ENCODE assay signal across 18 cellular contexts in the genomic region with DNA sequence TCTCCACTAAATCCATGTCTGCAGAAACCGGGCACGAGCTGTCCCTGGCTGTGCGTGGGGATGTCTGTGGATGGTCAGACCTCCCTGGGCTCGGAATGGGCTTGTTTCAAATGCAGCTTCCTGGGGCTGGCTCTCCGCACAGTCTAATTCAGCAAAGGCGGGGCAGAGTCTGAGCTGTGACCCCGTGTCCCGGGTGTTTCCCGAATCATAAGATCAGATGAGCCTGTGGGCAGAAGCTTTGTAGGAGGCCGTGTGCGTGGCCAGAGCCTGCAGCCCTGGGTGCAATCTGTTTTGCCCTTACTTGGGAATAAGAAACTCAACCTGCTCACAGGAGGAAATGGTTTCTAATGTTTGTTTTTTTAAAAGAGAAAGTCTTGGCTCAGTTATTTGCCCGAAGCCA. TPM values are rescaled to one million over a fixed set of nuclear protein-coding genes. Genes with fewer than 3 reads are reported as not detected.
DNase-seq lines count a peak whose midpoint lies in the region; FAIRE-seq and TF ChIP-seq lines count a peak whose summit lies in the region.
"Had no signal": no experiment of that assay in that cellular context is flagged by ENCODE, and none has a peak within 500 bp of the region (broad histone marks: within the 10 kb centered on the region; RNA-seq: fewer than 3 reads in every experiment).

No MANE protein-coding gene starts in this region.

- 8 to 47% methylated on average over 12 of the region's 12 CpGs for WGBS in sigmoid colon, 2 donors

- H3K4me3 ChIP-seq in colonic mucosa (no peak overlapping the region), kidney (ENCODE audit: low read length in 2 of 2) (no peak overlapping the region), sigmoid colon (no peak overlapping the region)
- H3K4me3 ChIP-seq: vagina had no signal

- H3K4me1 ChIP-seq in colonic mucosa (no peaks in the 10 kb centered on the region), kidney (ENCODE audit: control insufficient read depth in 1 of 2, insufficient read depth in 1 of 2, low read depth in 1 of 2, low read length in 2 of 2) (peaks cover 2 to 4% of the 10 kb centered on the region in 2 donors), sigmoid colon (peaks cover 0 to 18% (median 14%) of the 10 kb centered on the region in 4 donors)

- intact Hi-C loops in colonic mucosa (cut with DNase I) = no loop called here
- intact Hi-C loops in kidney (cut with DNase I) = no loop called here
- intact Hi-C loops in sigmoid colon (cut with DNase I) = no loop called here

- no peaks in the 10 kb centered on the region for H3K36me3 ChIP-seq in colonic mucosa
- no peaks in the 10 kb centered on the region for H3K36me3 ChIP-seq in kidney (ENCODE audit: control insufficient read depth in 1 of 2, insufficient read depth in 2 of 2, low read length in 2 of 2)
- H3K36me3 ChIP-seq in sigmoid colon = no peaks in the 10 kb centered on the region
- H3K36me3 ChIP-seq: vagina had no signal

- TF ChIP-seq CTCF in colonic mucosa (IDR thresholded peaks at IDR 0.05) (no peak), kidney (IDR thresholded peaks at IDR 0.05; ENCODE audit: borderline replicate concordance, extremely low read depth, insufficient read depth) (no peak), sigmoid colon (IDR thresholded peaks at IDR 0.05) (no peak)

- peak overlapping the region; percentile 27 to 28 for H3K9ac ChIP-seq in colonic mucosa (ENCODE audit: low read depth in 2 of 2, low read length in 2 of 2)
- peak overlapping the region in 1 of 2 donors; percentile 34 for H3K9ac ChIP-seq in kidney (ENCODE audit: low read length in 2 of 2)

- peak in 1 of 2 donors; percentile 23 for TF ChIP-seq POLR2A in sigmoid colon (IDR thresholded peaks at IDR 0.05)

- DNase-seq in M059J (ENCODE audit: low read depth) (peak; percentile 87), colonic mucosa (peak; percentile 83), kidney (peak; percentile 84), sigmoid colon (peak; percentile 72), DMS 273 treated with DMSO at 0.1 percent for 48 hours (lab: John Stamatoyannopoulos, UW) (no peak), T-helper 1 cell (no peak), COLO668 (lab: John Stamatoyannopoulos, UW; ENCODE audit: unreplicated experiment) (no peak), iPS-NIHi7 (ENCODE audit: extremely low spot score) (no peak)
- DNase-seq: activated naive CD4-positive, alpha-beta T cell treated with anti-CD3 and anti-CD28 coated beads for 36 hours; GDM1; NCI-H1417; NCI-H446 treated with DMSO at 0.1 percent for 48 hours; OCI-M1; posterior cingulate gyrus; stimulated activated CD4-positive, alpha-beta T cell treated with anti-CD3 and anti-CD28 coated beads, Interleukin-4, amount 100 ng/mL, for 1 hour had no signal

- FAIRE-seq in kidney (lab: Jason Lieb, UNC) = no peak

- peak overlapping the region; percentile 54 for H3K27ac ChIP-seq in colonic mucosa
- no peak overlapping the region for H3K27ac ChIP-seq in kidney (ENCODE audit: low read depth in 2 of 2, low read length in 2 of 2)
- peak overlapping the region in 3 of 4 donors; percentile 39 to 77 (median 40) for H3K27ac ChIP-seq in sigmoid colon
- H3K27ac ChIP-seq: C4-2B, epithelial cell of prostate, vagina had no signal

- H3K9me3 ChIP-seq in colonic mucosa = no peaks in the 10 kb centered on the region
- H3K9me3 ChIP-seq in kidney (ENCODE audit: control insufficient read depth in 1 of 2, low read length in 2 of 2) = no peaks in the 10 kb centered on the region
- H3K9me3 ChIP-seq in sigmoid colon = no peaks in the 10 kb centered on the region
- H3K9me3 ChIP-seq: vagina had no signal

- TF ChIP-seq EP300 in sigmoid colon (IDR thresholded peaks at IDR 0.05) = no peak

- H3K27me3 ChIP-seq in colonic mucosa (no peaks in the 10 kb centered on the region), sigmoid colon (no peaks in the 10 kb centered on the region)
- H3K27me3 ChIP-seq: vagina had no signal

RNA-seq across cellular contexts. Expression of a gene that starts 13.9 kb away (rescaled TPM):
- total RNA-seq in M059J (2014; rRNA removed; shearing (Covaris generic)) = 38.0 and 69.7 TPM in 2 replicates
- total RNA-seq in colonic mucosa (100 to 1,000 TPM; 197 to 215 TPM), kidney (69.4 TPM), sigmoid colon (10 to 100 TPM; 43.2 to 52.5 (median 45.4) TPM)
- polyA plus RNA-seq in kidney (ENCODE audit: insufficient read depth, low read depth, low replicate concordance) (43.9 TPM), sigmoid colon (100 to 1,000 TPM in 2 of 3 donors, 10 to 100 TPM in 1; 90.1 to 151 (median 150) TPM)

RNA-seq across cellular contexts. Expression of a gene that starts 18.0 kb away (rescaled TPM):
- total RNA-seq in M059J (2014; rRNA removed; shearing (Covaris generic)) = 186 and 200 TPM in 2 replicates
- total RNA-seq in colonic mucosa (100 to 1,000 TPM; 407 to 409 TPM), kidney (526 TPM), sigmoid colon (100 to 1,000 TPM; 581 to 711 (median 629) TPM)
- polyA plus RNA-seq in kidney (ENCODE audit: insufficient read depth, low read depth, low replicate concordance) (580 TPM), sigmoid colon (100 to 1,000 TPM; 561 to 714 (median 581) TPM)

RNA-seq across cellular contexts. Expression of a gene that starts 51.2 kb away (rescaled TPM):
- not detected in 2 replicates for total RNA-seq in M059J (2014; rRNA removed; shearing (Covaris generic))
- total RNA-seq in colonic mucosa = 10 to 100 TPM; 42.8 to 52.4 TPM
- 76.6 TPM for total RNA-seq in kidney
- polyA plus RNA-seq in kidney (ENCODE audit: insufficient read depth, low read depth, low replicate concordance) = 28.2 TPM
- 10 to 100 TPM; 27.8 to 66.5 (median 47.3) TPM for total RNA-seq in sigmoid colon
- 10 to 100 TPM; 10.9 to 20.9 (median 14.4) TPM for polyA plus RNA-seq in sigmoid colon

RNA-seq across cellular contexts. Expression of a gene that starts 55.6 kb away (rescaled TPM):
- total RNA-seq in M059J (2014; rRNA removed; shearing (Covaris generic)) = not detected in 2 replicates
- total RNA-seq in colonic mucosa (1 to 10 TPM; 1.6 to 6.6 TPM), kidney (8.7 TPM), sigmoid colon (1 to 10 TPM in 3 of 4 donors, under 1 TPM in 1; 0.55 to 6.0 (median 4.4) TPM)
- polyA plus RNA-seq in kidney (ENCODE audit: insufficient read depth, low read depth, low replicate concordance) (1.7 TPM), sigmoid colon (1 to 10 TPM; 4.2 to 5.6 (median 5.1) TPM)

Comparison
In these comparisons a context has a peak if more than half of its experiments do, and no peak if none do; other contexts are left out.
1. DNase-seq: peak in M059J (single experiment), colonic mucosa (single experiment), kidney (single experiment) and sigmoid colon (single experiment); none in DMS 273 treated with DMSO at 0.1 percent for 48 hours (single experiment), T-helper 1 cell (0 of 5), COLO668 (single experiment) and iPS-NIHi7 (single experiment).
2. H3K27ac ChIP-seq: peak in colonic mucosa (single experiment) and sigmoid colon (3 of 4); none in kidney (0 of 2).
3. RNA of a gene that starts 51.2 kb away (total RNA-seq): 76.6 TPM in kidney (single experiment), 27.8 to 66.5 TPM in sigmoid colon and 42.8 to 52.4 TPM in colonic mucosa; not detected in M059J; every median in the first group is over 10 times any median in the second.